Comparison of ENCODE assay signal across 1 cellular context in the genomic region with DNA sequence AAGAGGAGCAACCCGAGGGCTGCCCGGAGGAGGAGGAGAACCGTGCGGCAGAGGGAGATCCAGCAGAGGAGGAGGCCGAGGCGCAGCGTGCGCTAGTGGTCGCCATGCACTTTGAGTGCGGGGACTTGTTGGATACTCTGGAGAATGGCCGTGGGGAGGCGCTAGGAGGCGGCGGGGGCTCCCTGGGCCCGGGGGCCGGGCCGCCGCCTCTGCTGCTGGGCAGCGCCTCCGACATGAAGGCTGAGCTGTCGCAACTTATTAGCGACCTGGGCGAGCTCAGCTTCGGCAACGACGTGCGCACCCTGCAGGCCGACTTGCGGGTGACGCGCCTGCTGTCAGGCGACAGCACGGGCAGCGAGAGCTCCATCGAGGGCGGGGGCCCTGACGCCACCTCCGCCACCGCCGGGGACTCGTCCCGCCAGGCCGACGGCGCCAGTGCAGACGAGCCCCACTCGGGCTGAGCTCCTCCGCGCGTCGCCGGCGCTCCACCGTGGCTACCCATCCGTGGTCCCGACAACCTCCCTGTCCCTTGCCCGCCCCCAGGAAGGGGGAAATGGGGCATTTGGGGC.
TF ChIP-seq lines count a peak whose summit lies in the region.

No MANE protein-coding gene starts in this region.

TF ChIP-seq in K562, 482 proteins besides CTCF, POLR2A, EP300 and RAD21 (continued from another document):
- peak; percentile 77; the same call in 1 of the 2 replicates for TF ChIP-seq ZBTB33 (CRISPR knock-in tag; IDR thresholded peaks at IDR 0.05)
